24 cellular contexts compared by ENCODE assay signal in the genomic region with DNA sequence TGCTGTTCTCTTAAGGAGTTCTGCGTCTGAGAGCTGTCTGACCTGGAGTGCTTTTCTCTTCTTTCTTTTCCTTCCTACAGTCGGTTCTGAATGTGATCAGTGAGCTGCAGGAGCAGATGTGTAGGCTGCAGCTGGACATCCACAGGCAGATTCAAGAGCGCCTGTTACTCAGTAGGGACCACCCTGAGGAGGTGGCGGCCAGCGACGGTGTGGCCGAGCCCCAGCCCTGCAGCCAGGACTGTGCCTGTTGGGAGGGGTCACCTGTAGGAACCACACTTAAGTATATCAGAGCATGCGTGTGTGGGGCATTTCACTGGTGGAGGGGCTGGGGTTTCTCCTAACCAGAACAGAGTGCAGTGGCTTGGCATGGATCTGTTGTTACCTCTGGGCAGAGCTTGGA. TPM values are rescaled to one million over a fixed set of nuclear protein-coding genes. Genes with fewer than 3 reads are reported as not detected.
DNase-seq lines count a peak whose midpoint lies in the region; ATAC-seq, FAIRE-seq and TF ChIP-seq lines count a peak whose summit lies in the region.
"Had no signal": no experiment of that assay in that cellular context is flagged by ENCODE, and none has a peak within 500 bp of the region (broad histone marks: within the 10 kb centered on the region; RNA-seq: fewer than 3 reads in every experiment).

No MANE protein-coding gene starts in this region.

- H2BK15ac ChIP-seq in H9 (ENCODE audit: low read depth, low read length): no peak overlapping the region

- H3K9me3 ChIP-seq in H9 (ENCODE audit: control insufficient read depth, low read depth, low read length) (no peaks in the 10 kb centered on the region), endodermal cell (ENCODE audit: control insufficient read depth, low read length) (no peaks in the 10 kb centered on the region), small intestine (ENCODE audit: control insufficient read depth, low read depth) (no peaks in the 10 kb centered on the region)
- H3K9me3 ChIP-seq: A549; BLaER1 treated with 17β-estradiol and CSF1 and Interleukin-3, amounts not matched to agents 10 nM and 100 nM; Caco-2 had no signal

- no peak overlapping the region for H2BK5ac ChIP-seq in H9 (ENCODE audit: insufficient read length, low read length)

- peak overlapping the region in 2 of 3 experiments; percentile 19 to 44; a peak in 1 of 7 replicates for H3K27ac Mint-ChIP-seq in H9
- H3K27ac Mint-ChIP-seq in endodermal cell: peak overlapping the region; percentile 0
- H3K27ac Mint-ChIP-seq: B cell; CD4-positive, alpha-beta T cell; CD8-positive, alpha-beta T cell had no signal

- H3K27ac ChIP-seq in H9 (ENCODE audit: insufficient read length, low read depth, low read length) (no peak overlapping the region), coronary artery (no peak overlapping the region), endodermal cell (ENCODE audit: low read depth, low read length) (no peak overlapping the region), small intestine (ENCODE audit: low read depth in 1 of 2, low read length in 1 of 2) (no peak overlapping the region)
- H3K27ac ChIP-seq: 22Rv1; A549; BLaER1 treated with 17β-estradiol and CSF1 and Interleukin-3, amounts not matched to agents 10 nM and 100 nM; C4-2B had no signal

- H3K27me3 ChIP-seq in H9 (ENCODE audit: insufficient read depth, low read length): no peaks in the 10 kb centered on the region
- no peaks in the 10 kb centered on the region for H3K27me3 ChIP-seq in endodermal cell (ENCODE audit: control insufficient read depth, insufficient read depth, low read length, poor library complexity, severe bottlenecking)
- no peaks in the 10 kb centered on the region for H3K27me3 ChIP-seq in small intestine (ENCODE audit: control insufficient read depth in 2 of 2, insufficient read depth in 2 of 2, low read length in 2 of 2)
- H3K27me3 ChIP-seq: BLaER1 treated with 17β-estradiol and CSF1 and Interleukin-3, amounts not matched to agents 10 nM and 100 nM had no signal

- no peak overlapping the region for H2BK120ac ChIP-seq in H9 (ENCODE audit: low read depth, low read length, poor library complexity, severe bottlenecking)

- no peak overlapping the region for H4K8ac ChIP-seq in H9 (replicated peaks; ENCODE audit: insufficient read length, low read depth, low read length)

- no peak overlapping the region for H4K91ac ChIP-seq in H9 (ENCODE audit: insufficient read length, low read depth, low read length)

- H3T11ph ChIP-seq in H9 (ENCODE audit: low read length): no peak overlapping the region

- ATAC-seq in HG03159 (IDR thresholded peaks at IDR 0.05; ENCODE audit: unreplicated experiment): no peak
- ATAC-seq: A549; CD8-positive, alpha-beta T cell had no signal

- no peaks in the 10 kb centered on the region for H3K79me1 ChIP-seq in H9 (ENCODE audit: insufficient read depth, low read depth, low read length, poor library complexity, severe bottlenecking)

- H3K23ac ChIP-seq in H9 (ENCODE audit: insufficient read length, low read depth, low read length): no peak overlapping the region

- no peak overlapping the region for H3K56ac ChIP-seq in H9 (ENCODE audit: insufficient read length, low read depth, low read length)

- H3K36me3 Mint-ChIP-seq in H9 (ENCODE audit: insufficient read depth in 1 of 3, low read depth in 3 of 3): peaks cover 0 to 8% (median 0%) of the 10 kb centered on the region in 3 experiments; a peak in 1 of 7 replicates
- H3K36me3 Mint-ChIP-seq in endodermal cell (ENCODE audit: low read depth): peaks cover 73% of the 10 kb centered on the region

- H3K4me3 ChIP-seq in coronary artery (no peak overlapping the region), endodermal cell (ENCODE audit: low read length) (no peak overlapping the region), small intestine (ENCODE audit: low read depth in 1 of 2, low read length in 2 of 2) (no peak overlapping the region)
- H3K4me3 ChIP-seq: A549; BLaER1 treated with 17β-estradiol and CSF1 and Interleukin-3, amounts not matched to agents 10 nM and 100 nM had no signal

- H3K14ac ChIP-seq in H9 (ENCODE audit: insufficient read depth, low read length): no peak overlapping the region

- TF ChIP-seq CTCF in H9 (conservative IDR thresholded peaks at IDR 0.05) (no peak), coronary artery (IDR thresholded peaks at IDR 0.05) (no peak), endodermal cell (conservative IDR thresholded peaks at IDR 0.05) (no peak)

- no peaks in the 10 kb centered on the region; the same call in 1 of the 2 replicates for H3K27me3 Mint-ChIP-seq in H9 (ENCODE audit: low read depth)
- H3K27me3 Mint-ChIP-seq in endodermal cell (ENCODE audit: insufficient read depth): no peaks in the 10 kb centered on the region
- H3K27me3 Mint-ChIP-seq: B cell; CD4-positive, alpha-beta T cell had no signal

- peaks cover 89% of the 10 kb centered on the region for H3K36me3 ChIP-seq in endodermal cell (ENCODE audit: control insufficient read depth, insufficient read depth, low read length)
- peaks cover 0 to 8% of the 10 kb centered on the region in 2 donors for H3K36me3 ChIP-seq in small intestine (ENCODE audit: control insufficient read depth in 2 of 2, insufficient read depth in 2 of 2, low read length in 2 of 2)

- no peak overlapping the region for H3K4me2 ChIP-seq in H9 (ENCODE audit: insufficient read depth, insufficient read length, low read length)
- H3K4me2 ChIP-seq: A549; BLaER1 treated with 17β-estradiol and CSF1 and Interleukin-3, amounts not matched to agents 10 nM and 100 nM had no signal

- no peak overlapping the region for H3K9ac ChIP-seq in H9 (ENCODE audit: extremely low read depth, insufficient read length, low read length)
- no peak overlapping the region for H3K9ac ChIP-seq in endodermal cell (ENCODE audit: extremely low read depth, low read length, poor library complexity, severe bottlenecking)
- H3K9ac ChIP-seq: BLaER1 treated with 17β-estradiol and CSF1 and Interleukin-3, amounts not matched to agents 10 nM and 100 nM had no signal

- H3K4me1 ChIP-seq in H9 (ENCODE audit: insufficient read depth, low read length) (peaks cover 15% of the 10 kb centered on the region; the same call in 1 of the 2 replicates), endodermal cell (ENCODE audit: control insufficient read depth, insufficient read depth, low read length) (peaks cover 3% of the 10 kb centered on the region), small intestine (ENCODE audit: control insufficient read depth in 2 of 2, insufficient read depth in 1 of 2, low read depth in 1 of 2, low read length in 1 of 2) (no peaks in the 10 kb centered on the region)

- WGBS in H9 (ENCODE audit: extremely low coverage, insufficient read length, low lambda C conversion rate): no CpG with 5 or more reads among the region's 8 CpGs
- 96 to 100% methylated on average over 6 to 8 of the region's 8 CpGs for WGBS in endodermal cell (ENCODE audit: insufficient coverage in 1 of 2, insufficient read length in 1 of 2), 2 experiments
- WGBS in small intestine, 3 donors: 84 to 92% (median 90%) methylated on average over 8 of the region's 8 CpGs

- H4K20me1 ChIP-seq in H9 (ENCODE audit: control insufficient read depth, insufficient read depth, insufficient read length): no peaks in the 10 kb centered on the region

- no peak overlapping the region for H2AFZ ChIP-seq in H9 (ENCODE audit: low read length)

- H3K4ac ChIP-seq in H9 (ENCODE audit: low read depth, low read length): no peak overlapping the region

- no peak overlapping the region for H3K18ac ChIP-seq in H9 (ENCODE audit: insufficient read length, low read depth, low read length)

- no peak overlapping the region for H2BK12ac ChIP-seq in H9 (ENCODE audit: insufficient read length, low read depth, low read length)

- H3K23me2 ChIP-seq in H9 (ENCODE audit: insufficient read length, low read depth, low read length, poor library complexity, severe bottlenecking): no peaks in the 10 kb centered on the region

- H3K4me3 Mint-ChIP-seq in H9 (no peak overlapping the region), endodermal cell (no peak overlapping the region)
- H3K4me3 Mint-ChIP-seq: B cell; CD4-positive, alpha-beta T cell; CD8-positive, alpha-beta T cell had no signal

- H3K79me2 ChIP-seq in H9 (ENCODE audit: insufficient read depth, low read length): no peaks in the 10 kb centered on the region

- DNase-seq in DMS79 treated with DMSO at 0.1 percent for 48 hours (lab: John Stamatoyannopoulos, UW) (peak; percentile 4), DMS79 (lab: John Stamatoyannopoulos, UW) (no peak), H9 (no peak), coronary artery (ENCODE audit: low spot score) (peak; percentile 59), endodermal cell (no peak), small intestine (no peak), iPS-NIHi7 (ENCODE audit: extremely low spot score) (no peak)
- DNase-seq: AML-193; Caco-2; Calu3; CD4-positive, alpha-beta T cell; CD8-positive, alpha-beta T cell; GF-D8 had no signal

- H3K9me3 Mint-ChIP-seq in H9 (no peaks in the 10 kb centered on the region; a peak in 1 of 5 replicates), endodermal cell (no peaks in the 10 kb centered on the region)
- H3K9me3 Mint-ChIP-seq: CD4-positive, alpha-beta T cell; CD8-positive, alpha-beta T cell had no signal

- H2BK20ac ChIP-seq in H9 (ENCODE audit: low read depth, low read length, poor library complexity, severe bottlenecking): no peak overlapping the region

- H2AK5ac ChIP-seq in H9 (ENCODE audit: insufficient read length, low read length): no peak overlapping the region

- H3K4me1 Mint-ChIP-seq in H9: peaks cover 34 to 45% of the 10 kb centered on the region in 2 experiments
- H3K4me1 Mint-ChIP-seq in endodermal cell: peaks cover 32% of the 10 kb centered on the region
- H3K4me1 Mint-ChIP-seq: B cell had no signal

- FAIRE-seq in small intestine (lab: Jason Lieb, UNC): no peak
- FAIRE-seq: A549, D721Med, G401.6, GM12891, GM19239 had no signal

- H4K5ac ChIP-seq in H9 (ENCODE audit: insufficient read length, low read depth, low read length): no peak overlapping the region

RNA-seq across cellular contexts. Expression of gene CYB5R2, which starts 56.3 kb away (rescaled TPM):
- total RNA-seq in H9 (2021) (44.5 and 48.0 TPM in 2 replicates), endodermal cell (10 to 100 TPM; 31.7 to 51.9 TPM)
- polyA plus RNA-seq in endodermal cell (2013, experiment 1 of 2): 19.1 TPM
- 20.4 TPM for polyA plus RNA-seq in endodermal cell (2013, experiment 2 of 2)
- polyA plus RNA-seq in small intestine: 1 to 10 TPM; 1.1 to 4.4 (median 3.5) TPM
- total RNA-seq: A172; CD4-positive, alpha-beta T cell; CD8-positive, alpha-beta T cell had no signal

Comparison
In these comparisons a context has a peak if more than half of its experiments do, and no peak if none do; other contexts are left out.
1. DNase-seq: peak in DMS79 treated with DMSO at 0.1 percent for 48 hours (single experiment) and coronary artery (single experiment); none in DMS79 (single experiment), H9 (single experiment), endodermal cell (single experiment), small intestine (single experiment) and iPS-NIHi7 (single experiment).